In the genomic region with DNA sequence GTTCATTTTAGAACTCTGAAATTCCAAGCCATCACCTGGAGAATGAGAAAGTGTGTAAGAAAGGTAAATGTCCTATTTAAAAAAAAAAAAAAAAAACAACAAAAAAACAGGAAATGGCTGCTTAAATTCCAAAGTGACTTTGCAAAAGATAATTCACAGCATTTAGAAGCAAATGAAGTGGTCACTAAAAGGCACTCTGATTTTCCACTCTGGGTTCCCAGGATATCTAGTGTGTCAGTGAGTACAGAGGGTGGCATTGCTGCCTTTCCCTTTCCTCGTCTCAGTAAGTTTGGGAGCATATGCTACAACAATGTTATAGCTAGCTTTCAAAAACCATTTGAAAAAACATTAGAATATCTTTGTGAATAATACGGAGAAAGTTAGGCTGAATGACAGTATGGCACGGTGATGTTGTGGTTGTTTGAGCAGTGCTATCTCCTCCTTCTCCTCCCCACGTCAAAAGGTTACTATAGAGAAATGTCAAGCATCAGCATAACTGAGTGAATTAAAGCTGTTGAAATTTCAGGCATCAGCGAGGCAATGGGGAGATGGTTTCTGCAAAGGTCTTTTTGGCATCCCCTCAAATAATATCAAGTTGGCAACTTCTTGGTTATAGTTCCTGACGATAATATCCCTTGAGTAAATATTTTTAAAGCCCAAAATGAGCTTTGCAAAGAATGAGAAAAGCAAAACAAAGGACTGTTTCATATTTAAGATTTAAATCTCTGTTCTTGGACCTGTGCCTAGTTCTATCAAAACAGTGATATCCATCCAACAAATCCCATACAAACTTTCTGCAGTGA, we compare ENCODE assay signal across 18 cellular contexts.
DNase-seq lines count a peak whose midpoint lies in the region; ATAC-seq lines count a peak whose summit lies in the region.
"Had no signal": no experiment of that assay in that cellular context is flagged by ENCODE, and none has a peak within 500 bp of the region (broad histone marks: within the 10 kb centered on the region; RNA-seq: fewer than 3 reads in every experiment).

No MANE protein-coding gene starts in this region.

- no peaks in the 10 kb centered on the region for H3K36me3 Mint-ChIP-seq in activated T-helper 2 cell treated with anti-CD3 and anti-CD28 coated beads, Interferon-gamma antibody, Interleukin-2, Interleukin-4, amounts not matched to agents 10 μg/mL and 5 μg/mL and 100 μg/mL, durations not matched to agents 14 hours and 24 hours and 36 hours (ENCODE audit: low read depth)
- no peaks in the 10 kb centered on the region for H3K36me3 Mint-ChIP-seq in activated naive CD4-positive, alpha-beta T cell treated with anti-CD3 and anti-CD28 coated beads, Interleukin-2, amount 50 U/mL, for 72 hours
- H3K36me3 Mint-ChIP-seq: CD8-positive, alpha-beta memory T cell had no signal

- no peak overlapping the region for H3K4me3 ChIP-seq in right cardiac atrium (ENCODE audit: low read length)
- H3K4me3 ChIP-seq: sigmoid colon, upper lobe of right lung had no signal

- H3K9me3 ChIP-seq in right cardiac atrium (ENCODE audit: control insufficient read depth, low read length), result no peaks in the 10 kb centered on the region
- H3K9me3 ChIP-seq: sigmoid colon, upper lobe of right lung had no signal

- ATAC-seq in right cardiac atrium, result peak; percentile 54 to 56
- no peak for ATAC-seq in activated naive CD4-positive, alpha-beta T cell treated with anti-CD3 and anti-CD28 coated beads, Interleukin-2, amount 50 U/mL, for 72 hours
- no peak for ATAC-seq in activated CD4-positive, CD25-positive, alpha-beta regulatory T cell treated with anti-CD3 and anti-CD28 coated beads, Interleukin-2, amount 50 U/mL, for 24 hours
- ATAC-seq: activated CD8-positive, alpha-beta T cell treated with anti-CD3 and anti-CD28 coated beads for 36 hours; foreskin keratinocyte; upper lobe of right lung had no signal

- H3K4me1 Mint-ChIP-seq in activated T-helper 2 cell treated with anti-CD3 and anti-CD28 coated beads, Interferon-gamma antibody, Interleukin-2, Interleukin-4, amounts not matched to agents 10 μg/mL and 5 μg/mL and 100 μg/mL, durations not matched to agents 14 hours and 24 hours and 36 hours (ENCODE audit: low read depth), result no peaks in the 10 kb centered on the region
- H3K4me1 Mint-ChIP-seq: CD8-positive, alpha-beta memory T cell had no signal

- H3K4me3 Mint-ChIP-seq in activated T-helper 2 cell treated with anti-CD3 and anti-CD28 coated beads, Interferon-gamma antibody, Interleukin-2, Interleukin-4, amounts not matched to agents 10 μg/mL and 5 μg/mL and 100 μg/mL, durations not matched to agents 14 hours and 24 hours and 36 hours (ENCODE audit: low read depth), result no peak overlapping the region
- H3K4me3 Mint-ChIP-seq: activated CD8-positive, alpha-beta T cell treated with anti-CD3 and anti-CD28 coated beads for 36 hours; activated T-helper 1 cell treated with anti-CD3 and anti-CD28 coated beads, Interleukin-12 subunit alpha, Interleukin-12 subunit beta, Interleukin-2, Interleukin-4 antibody, amounts not matched to agents 30 ng/mL and 10 ng/mL and 1 ng/mL, durations not matched to agents 14 hours and 24 hours and 36 hours; CD8-positive, alpha-beta memory T cell had no signal

- intact Hi-C loops in right cardiac atrium (cut with DNase I) (no loop called here), cardiac septum (cut with DNase I) (no loop called here)
- intact Hi-C loops in activated T-helper 2 cell treated with anti-CD3 and anti-CD28 coated beads, Interferon-gamma antibody, Interleukin-2, Interleukin-4, amounts not matched to agents 10 μg/mL and 5 μg/mL and 100 μg/mL, durations not matched to agents 14 hours and 24 hours and 36 hours (cut with micrococcal nuclease), result no loop called here

- H3K9me3 Mint-ChIP-seq in activated T-helper 2 cell treated with anti-CD3 and anti-CD28 coated beads, Interferon-gamma antibody, Interleukin-2, Interleukin-4, amounts not matched to agents 10 μg/mL and 5 μg/mL and 100 μg/mL, durations not matched to agents 14 hours and 24 hours and 36 hours, result no peaks in the 10 kb centered on the region
- peaks cover 0 to 7% of the 10 kb centered on the region in 2 donors for H3K9me3 Mint-ChIP-seq in activated naive CD4-positive, alpha-beta T cell treated with anti-CD3 and anti-CD28 coated beads, Interleukin-2, amount 50 U/mL, for 72 hours
- H3K9me3 Mint-ChIP-seq: activated CD8-positive, alpha-beta T cell treated with anti-CD3 and anti-CD28 coated beads for 36 hours; activated T-helper 1 cell treated with anti-CD3 and anti-CD28 coated beads, Interleukin-12 subunit alpha, Interleukin-12 subunit beta, Interleukin-2, Interleukin-4 antibody, amounts not matched to agents 30 ng/mL and 10 ng/mL and 1 ng/mL, durations not matched to agents 14 hours and 24 hours and 36 hours had no signal

- H3K27me3 Mint-ChIP-seq in activated T-helper 2 cell treated with anti-CD3 and anti-CD28 coated beads, Interferon-gamma antibody, Interleukin-2, Interleukin-4, amounts not matched to agents 10 μg/mL and 5 μg/mL and 100 μg/mL, durations not matched to agents 14 hours and 24 hours and 36 hours (ENCODE audit: low read depth), result no peaks in the 10 kb centered on the region
- H3K27me3 Mint-ChIP-seq: activated CD8-positive, alpha-beta T cell treated with anti-CD3 and anti-CD28 coated beads for 36 hours; CD8-positive, alpha-beta memory T cell had no signal

- H3K27ac ChIP-seq in right cardiac atrium (ENCODE audit: low read length), result no peak overlapping the region
- H3K27ac ChIP-seq: foreskin keratinocyte, sigmoid colon, upper lobe of right lung had no signal

- 24% methylated on average over 6 of the region's 6 CpGs for WGBS in right cardiac atrium

- DNase-seq in right cardiac atrium, result no peak
- no peak for DNase-seq in cardiac septum (ENCODE audit: low spot score)
- DNase-seq in dedifferentiated amniotic fluid mesenchymal stem cell (ENCODE audit: extremely low spot score), result peak; percentile 76
- DNase-seq in iris pigment epithelial cell (ENCODE audit: low read depth), result peak; percentile 10
- no peak for DNase-seq in activated T-helper 2 cell treated with anti-CD3 and anti-CD28 coated beads, Interferon-gamma antibody, Interleukin-2, Interleukin-4, amounts not matched to agents 10 μg/mL and 5 μg/mL and 100 μg/mL, durations not matched to agents 14 hours and 24 hours and 36 hours (ENCODE audit: low spot score)
- no peak for DNase-seq in NCI-H748 (lab: John Stamatoyannopoulos, UW; ENCODE audit: unreplicated experiment)
- DNase-seq in activated naive CD4-positive, alpha-beta T cell treated with anti-CD3 and anti-CD28 coated beads, Interleukin-2, amount 50 U/mL, for 72 hours (ENCODE audit: low spot score in 2 of 2), result no peak
- DNase-seq: activated CD8-positive, alpha-beta T cell treated with anti-CD3 and anti-CD28 coated beads for 36 hours; amniotic stem cell; CD8-positive, alpha-beta memory T cell; foreskin keratinocyte; NCI-H146; NCI-H446 treated with DMSO at 0.1 percent for 48 hours; sigmoid colon; stimulated activated CD4-positive, alpha-beta T cell treated with anti-CD3 and anti-CD28 coated beads, Interleukin-4, amount 100 ng/mL, for 4 hours; upper lobe of right lung had no signal

- no peaks in the 10 kb centered on the region for H3K4me1 ChIP-seq in right cardiac atrium (ENCODE audit: control insufficient read depth, insufficient read depth, low read length)
- H3K4me1 ChIP-seq: sigmoid colon had no signal

- H3K27ac Mint-ChIP-seq in activated T-helper 2 cell treated with anti-CD3 and anti-CD28 coated beads, Interferon-gamma antibody, Interleukin-2, Interleukin-4, amounts not matched to agents 10 μg/mL and 5 μg/mL and 100 μg/mL, durations not matched to agents 14 hours and 24 hours and 36 hours, result no peak overlapping the region
- no peak overlapping the region for H3K27ac Mint-ChIP-seq in activated naive CD4-positive, alpha-beta T cell treated with anti-CD3 and anti-CD28 coated beads, Interleukin-2, amount 50 U/mL, for 72 hours
- H3K27ac Mint-ChIP-seq: activated CD8-positive, alpha-beta T cell treated with anti-CD3 and anti-CD28 coated beads for 36 hours; activated T-helper 1 cell treated with anti-CD3 and anti-CD28 coated beads, Interleukin-12 subunit alpha, Interleukin-12 subunit beta, Interleukin-2, Interleukin-4 antibody, amounts not matched to agents 30 ng/mL and 10 ng/mL and 1 ng/mL, durations not matched to agents 14 hours and 24 hours and 36 hours; CD8-positive, alpha-beta memory T cell had no signal

- no peaks in the 10 kb centered on the region for H3K27me3 ChIP-seq in right cardiac atrium (ENCODE audit: control insufficient read depth, insufficient read depth)
- H3K27me3 ChIP-seq: foreskin keratinocyte, sigmoid colon, upper lobe of right lung had no signal

Comparison
In these comparisons a context has a peak if more than half of its experiments do, and no peak if none do; other contexts are left out.
1. ATAC-seq: peak in right cardiac atrium (2 of 2); none in activated naive CD4-positive, alpha-beta T cell treated with anti-CD3 and anti-CD28 coated beads, Interleukin-2, amount 50 U/mL, for 72 hours (0 of 2) and activated CD4-positive, CD25-positive, alpha-beta regulatory T cell treated with anti-CD3 and anti-CD28 coated beads, Interleukin-2, amount 50 U/mL, for 24 hours (0 of 2).
2. DNase-seq: peak in dedifferentiated amniotic fluid mesenchymal stem cell (single experiment) and iris pigment epithelial cell (single experiment); none in right cardiac atrium (0 of 3), cardiac septum (single experiment), activated T-helper 2 cell treated with anti-CD3 and anti-CD28 coated beads, Interferon-gamma antibody, Interleukin-2, Interleukin-4, amounts not matched to agents 10 μg/mL and 5 μg/mL and 100 μg/mL, durations not matched to agents 14 hours and 24 hours and 36 hours (single experiment), NCI-H748 (single experiment) and activated naive CD4-positive, alpha-beta T cell treated with anti-CD3 and anti-CD28 coated beads, Interleukin-2, amount 50 U/mL, for 72 hours (0 of 2).